In genomic region chr18:44341759-44342158, GRCh38 we compare ENCODE assay signal across 16 cellular contexts.
"Had no signal": no experiment of that assay in that cellular context is flagged by ENCODE, and none has a peak within 500 bp of the region (broad histone marks: within the 10 kb centered on the region; RNA-seq: fewer than 3 reads in every experiment).

No MANE protein-coding gene starts in this region.

- H3K4me3 Mint-ChIP-seq: activated B cell treated with CpG ODN at 0.5 μM for 24 hours; activated CD4-positive, alpha-beta T cell treated with anti-CD3 and anti-CD28 coated beads, Interleukin-2, amount 10 ng/mL, durations not matched to agents 7 days and 5 days; activated naive CD4-positive, alpha-beta T cell treated with anti-CD3 and anti-CD28 coated beads, Interleukin-2, amount 10 ng/mL, durations not matched to agents 7 days and 5 days; activated T-helper 17 cell treated with anti-CD3 and anti-CD28 coated beads, Interleukin-2, amount 50 U/mL, for 72 hours; central memory CD8-positive, alpha-beta T cell; dendritic cell treated with granulocyte-macrophage colony-stimulating factor and Interleukin-4, amounts not matched to agents 40 ng/mL and 50 ng/mL, for 4 days; neural progenitor cell; stimulated activated naive CD8-positive, alpha-beta T cell treated with anti-CD3 and anti-CD28 coated beads, Interleukin-15, Interleukin-2, amounts not matched to agents 100 ng/mL and 50 ng/mL, for 24 hours had no signal

- H3K4me1 Mint-ChIP-seq: activated CD4-positive, alpha-beta T cell treated with anti-CD3 and anti-CD28 coated beads, Interleukin-2, amount 10 ng/mL, durations not matched to agents 7 days and 5 days; activated naive CD4-positive, alpha-beta T cell treated with anti-CD3 and anti-CD28 coated beads, Interleukin-2, amount 10 ng/mL, durations not matched to agents 7 days and 5 days; activated T-helper 17 cell treated with anti-CD3 and anti-CD28 coated beads, Interleukin-2, amount 50 U/mL, for 72 hours; central memory CD8-positive, alpha-beta T cell had no signal

- H3K4me1 ChIP-seq: gastrocnemius medialis, neural progenitor cell, parathyroid adenoma, testis had no signal

- H3K36me3 ChIP-seq: gastrocnemius medialis, neural progenitor cell had no signal

- H3K79me2 ChIP-seq: parathyroid adenoma had no signal

- H3K27me3 Mint-ChIP-seq: activated CD4-positive, alpha-beta T cell treated with anti-CD3 and anti-CD28 coated beads, Interleukin-2, amount 10 ng/mL, durations not matched to agents 7 days and 5 days; activated naive CD4-positive, alpha-beta T cell treated with anti-CD3 and anti-CD28 coated beads, Interleukin-2, amount 10 ng/mL, durations not matched to agents 7 days and 5 days; activated T-helper 17 cell treated with anti-CD3 and anti-CD28 coated beads, Interleukin-2, amount 50 U/mL, for 72 hours; central memory CD8-positive, alpha-beta T cell; dendritic cell treated with granulocyte-macrophage colony-stimulating factor and Interleukin-4, amounts not matched to agents 40 ng/mL and 50 ng/mL, for 4 days; stimulated activated naive CD8-positive, alpha-beta T cell treated with anti-CD3 and anti-CD28 coated beads, Interleukin-15, Interleukin-2, amounts not matched to agents 100 ng/mL and 50 ng/mL, for 24 hours had no signal

- H3K27me3 ChIP-seq: gastrocnemius medialis, neural progenitor cell, testis had no signal

- ATAC-seq: activated T-helper 17 cell treated with anti-CD3 and anti-CD28 coated beads, Interleukin-2, amount 50 U/mL, for 72 hours; gastrocnemius medialis had no signal

- H3K4me2 ChIP-seq: neural progenitor cell had no signal

- H3K9me3 Mint-ChIP-seq: neural progenitor cell had no signal

- H3K9me3 ChIP-seq: testis had no signal

- H2AFZ ChIP-seq: neural progenitor cell, parathyroid adenoma had no signal

- H3K9ac ChIP-seq: neural progenitor cell, parathyroid adenoma had no signal

- DNase-seq: activated B cell treated with CpG ODN at 0.5 μM for 24 hours; activated CD4-positive, alpha-beta T cell treated with anti-CD3 and anti-CD28 coated beads, Interleukin-2, amount 10 ng/mL, durations not matched to agents 7 days and 5 days; activated naive CD4-positive, alpha-beta T cell treated with anti-CD3 and anti-CD28 coated beads, Interleukin-2, amount 10 ng/mL, durations not matched to agents 7 days and 5 days; activated T-cell treated with anti-CD3 and anti-CD28 coated beads for 4 hours; gastrocnemius medialis; midbrain; retina; stimulated activated CD4-positive, alpha-beta T cell treated with anti-CD3 and anti-CD28 coated beads, Interleukin-4, amount 100 ng/mL, for 1 hour; stimulated activated CD8-positive, alpha-beta memory T cell treated with anti-CD3 and anti-CD28 coated beads, Interleukin-4, amount 100 ng/mL, for 48 hours; testis had no signal

- H3K27ac ChIP-seq: gastrocnemius medialis, neural progenitor cell, parathyroid adenoma, testis had no signal

- H3K27ac Mint-ChIP-seq: activated B cell treated with CpG ODN at 0.5 μM for 24 hours; activated CD4-positive, alpha-beta T cell treated with anti-CD3 and anti-CD28 coated beads, Interleukin-2, amount 10 ng/mL, durations not matched to agents 7 days and 5 days; activated naive CD4-positive, alpha-beta T cell treated with anti-CD3 and anti-CD28 coated beads, Interleukin-2, amount 10 ng/mL, durations not matched to agents 7 days and 5 days; activated T-helper 17 cell treated with anti-CD3 and anti-CD28 coated beads, Interleukin-2, amount 50 U/mL, for 72 hours; dendritic cell treated with granulocyte-macrophage colony-stimulating factor and Interleukin-4, amounts not matched to agents 40 ng/mL and 50 ng/mL, for 4 days; neural progenitor cell; stimulated activated naive CD8-positive, alpha-beta T cell treated with anti-CD3 and anti-CD28 coated beads, Interleukin-15, Interleukin-2, amounts not matched to agents 100 ng/mL and 50 ng/mL, for 24 hours had no signal

- H3K4me3 ChIP-seq: gastrocnemius medialis, neural progenitor cell, testis had no signal

- H3K36me3 Mint-ChIP-seq: activated naive CD4-positive, alpha-beta T cell treated with anti-CD3 and anti-CD28 coated beads, Interleukin-2, amount 10 ng/mL, durations not matched to agents 7 days and 5 days; neural progenitor cell had no signal
